18 cellular contexts compared by ENCODE assay signal in the genomic region with DNA sequence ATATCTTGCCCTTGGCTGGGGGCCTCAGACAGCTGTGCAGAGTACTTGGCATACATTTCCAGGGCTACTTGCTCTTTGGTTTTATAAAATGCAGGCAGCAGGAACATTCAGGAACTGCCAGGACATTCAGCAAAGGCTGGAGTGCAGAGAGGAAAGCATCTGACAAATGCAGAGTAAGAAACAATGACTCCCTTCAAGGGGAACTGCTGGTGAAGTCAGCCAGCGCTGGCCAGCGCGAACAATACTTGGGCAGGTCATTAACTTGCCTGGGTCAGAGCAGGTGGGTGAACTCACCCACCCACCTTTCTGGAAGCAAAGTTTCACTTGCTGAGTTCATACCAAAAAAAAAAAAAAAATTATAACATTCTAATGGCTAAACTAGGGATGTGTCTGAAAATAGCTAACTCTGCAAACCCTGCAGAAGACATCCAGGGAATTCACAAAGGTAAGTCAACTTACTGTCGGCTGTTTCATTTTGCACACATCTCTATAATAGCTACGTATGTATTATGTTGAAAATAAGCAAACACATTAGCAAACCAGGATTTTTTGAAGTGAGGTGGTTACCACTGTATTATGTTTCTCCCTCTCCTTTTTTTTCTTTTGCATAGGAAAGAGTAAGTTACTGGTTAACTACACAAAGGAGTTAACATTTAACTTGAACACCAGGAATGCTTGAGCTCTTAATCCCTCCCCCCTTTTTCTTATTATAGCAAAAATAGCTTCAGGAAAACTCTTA.
DNase-seq lines count a peak whose midpoint lies in the region; ATAC-seq, FAIRE-seq and TF ChIP-seq lines count a peak whose summit lies in the region.
"Had no signal": no experiment of that assay in that cellular context is flagged by ENCODE, and none has a peak within 500 bp of the region (broad histone marks: within the 10 kb centered on the region; RNA-seq: fewer than 3 reads in every experiment).

No MANE protein-coding gene starts in this region.

- intact Hi-C loops in Calu3 (cut with micrococcal nuclease; ENCODE audit: unreplicated experiment) = loop anchor here (5.0 kb wide), 3 partner anchors 40 to 145 kb away; no protein-coding TSS in a partner anchor
- intact Hi-C loops in kidney (cut with DNase I) = no loop called here

- no TSS peak for BruUV-seq in Calu3 (replicated peaks; lab: Mats Ljungman, UMichigan)

- H3K27ac Mint-ChIP-seq in Calu3 (ENCODE audit: unreplicated experiment) = peak overlapping the region; percentile 61
- no peak overlapping the region for H3K27ac Mint-ChIP-seq in WTC11
- H3K27ac Mint-ChIP-seq: activated CD4-positive, alpha-beta T cell treated with anti-CD3 and anti-CD28 coated beads for 36 hours; activated naive CD8-positive, alpha-beta T cell treated with anti-CD3 and anti-CD28 coated beads, Interleukin-2, amount 50 U/mL, for 24 hours had no signal

- H3K9me3 Mint-ChIP-seq in Calu3 (ENCODE audit: low read depth, unreplicated experiment) (no peaks in the 10 kb centered on the region), WTC11 (no peaks in the 10 kb centered on the region)
- H3K9me3 Mint-ChIP-seq: activated naive CD8-positive, alpha-beta T cell treated with anti-CD3 and anti-CD28 coated beads, Interleukin-2, amount 50 U/mL, for 24 hours; activated T-cell treated with anti-CD3 and anti-CD28 coated beads, Interleukin-2, amount 50 U/mL, for 4 hours had no signal

- H3K4me3 Mint-ChIP-seq in Calu3 (ENCODE audit: low read depth, unreplicated experiment) (peak overlapping the region; percentile 29), WTC11 (no peak overlapping the region)
- H3K4me3 Mint-ChIP-seq: activated CD4-positive, alpha-beta T cell treated with anti-CD3 and anti-CD28 coated beads for 36 hours; activated naive CD8-positive, alpha-beta T cell treated with anti-CD3 and anti-CD28 coated beads, Interleukin-2, amount 50 U/mL, for 24 hours; activated T-cell treated with anti-CD3 and anti-CD28 coated beads, Interleukin-2, amount 50 U/mL, for 4 hours had no signal

- DNase-seq in Calu3 (peak; percentile 29), WTC11 (ENCODE audit: low spot score) (no peak), kidney (peak; percentile 83), renal cortical epithelial cell (ENCODE audit: low read depth) (peak; percentile 98), GM19239 (ENCODE audit: insufficient read length, low spot score) (no peak), NCI-H1417 treated with DMSO at 0.1 percent for 48 hours (lab: John Stamatoyannopoulos, UW) (no peak)
- no peak for DNase-seq in stimulated activated CD4-positive, alpha-beta T cell treated with anti-CD3 and anti-CD28 coated beads, Interleukin-1b, Interleukin-23, amount 100 ng/mL, for 48 hours
- DNase-seq: activated CD4-positive, alpha-beta T cell treated with anti-CD3 and anti-CD28 coated beads for 36 hours; activated naive CD8-positive, alpha-beta T cell treated with anti-CD3 and anti-CD28 coated beads, Interleukin-2, amount 50 U/mL, for 24 hours; activated T-cell treated with anti-CD3 and anti-CD28 coated beads, Interleukin-2, amount 50 U/mL, for 4 hours; NCI-H187 treated with DMSO at 0.1 percent for 48 hours; NCI-H748 treated with DMSO at 0.1 percent for 48 hours; ovary; T-helper 2 cell; trophoblast cell had no signal

- ATAC-seq in WTC11 = peak; percentile 70
- ATAC-seq: activated CD4-positive, alpha-beta T cell treated with anti-CD3 and anti-CD28 coated beads for 36 hours; activated naive CD8-positive, alpha-beta T cell treated with anti-CD3 and anti-CD28 coated beads, Interleukin-2, amount 50 U/mL, for 24 hours; activated T-cell treated with anti-CD3 and anti-CD28 coated beads, Interleukin-2, amount 50 U/mL, for 4 hours; esophagus mucosa had no signal

- peak overlapping the region; percentile 0 to 35 for H3K4me3 ChIP-seq in kidney (ENCODE audit: low read length in 2 of 2)
- H3K4me3 ChIP-seq: ovary had no signal

- peaks cover 56% of the 10 kb centered on the region for H3K4me1 Mint-ChIP-seq in Calu3 (ENCODE audit: low read depth, unreplicated experiment)
- H3K4me1 Mint-ChIP-seq in WTC11 = peaks cover 51% of the 10 kb centered on the region
- H3K4me1 Mint-ChIP-seq: activated CD4-positive, alpha-beta T cell treated with anti-CD3 and anti-CD28 coated beads for 36 hours; activated naive CD8-positive, alpha-beta T cell treated with anti-CD3 and anti-CD28 coated beads, Interleukin-2, amount 50 U/mL, for 24 hours had no signal

- peak overlapping the region in 1 of 2 donors; percentile 24 for H3K9ac ChIP-seq in kidney (ENCODE audit: low read length in 2 of 2)

- peak overlapping the region; percentile 86 to 91 for H3K27ac ChIP-seq in kidney (ENCODE audit: low read depth in 2 of 2, low read length in 2 of 2)
- H3K27ac ChIP-seq: C4-2B, ovary had no signal

- TF ChIP-seq CTCF in Calu3 (IDR thresholded peaks at IDR 0.05; ENCODE audit: unreplicated experiment) = no peak
- TF ChIP-seq CTCF in WTC11 (IDR thresholded peaks at IDR 0.05) = no peak
- no peak for TF ChIP-seq CTCF in kidney (IDR thresholded peaks at IDR 0.05; ENCODE audit: borderline replicate concordance, extremely low read depth, insufficient read depth)

- no peaks in the 10 kb centered on the region for H3K9me3 ChIP-seq in kidney (ENCODE audit: control insufficient read depth in 1 of 2, low read length in 2 of 2)
- H3K9me3 ChIP-seq: ovary had no signal

- no peaks in the 10 kb centered on the region for H3K27me3 Mint-ChIP-seq in Calu3 (ENCODE audit: unreplicated experiment)
- no peaks in the 10 kb centered on the region for H3K27me3 Mint-ChIP-seq in WTC11 (ENCODE audit: low read depth)

- H3K36me3 ChIP-seq in kidney (ENCODE audit: control insufficient read depth in 1 of 2, insufficient read depth in 2 of 2, low read length in 2 of 2) = no peaks in the 10 kb centered on the region
- H3K36me3 ChIP-seq: ovary had no signal

- H3K36me3 Mint-ChIP-seq in Calu3 (ENCODE audit: insufficient read depth, unreplicated experiment) (peaks cover 9% of the 10 kb centered on the region), WTC11 (no peaks in the 10 kb centered on the region)

- H3K4me1 ChIP-seq in kidney (ENCODE audit: control insufficient read depth in 1 of 2, insufficient read depth in 1 of 2, low read depth in 1 of 2, low read length in 2 of 2) = peaks cover 30 to 67% of the 10 kb centered on the region in 2 donors

- peak; percentile 80 for FAIRE-seq in kidney (lab: Jason Lieb, UNC)
- no peak for FAIRE-seq in GM19239 (lab: Jason Lieb, UNC)
- FAIRE-seq: colon had no signal

- CTCF ChIA-PET in Calu3 (lab: Charles Lee) = interaction anchor here (0.5 to 2.0 kb wide), 13 partner anchors 10 to 623 kb away, joined by 3 to 15 read pairs (median 4); no protein-coding TSS in a partner anchor
- CTCF ChIA-PET in WTC11 (lab: Charles Lee) = interaction anchor here (0.6 kb wide), 1 partner anchor 70 kb away, joined by 4 read pairs; no protein-coding TSS in a partner anchor

- POLR2A ChIA-PET in WTC11 (lab: Charles Lee) = no interaction called here

TF ChIP-seq in WTC11, 78 proteins besides CTCF, POLR2A, EP300 and RAD21:
- TF ChIP-seq TCF7 (CRISPR knock-in tag; IDR thresholded peaks at IDR 0.05; ENCODE audit: low read depth) = no peak
- TF ChIP-seq, protein P1, sequence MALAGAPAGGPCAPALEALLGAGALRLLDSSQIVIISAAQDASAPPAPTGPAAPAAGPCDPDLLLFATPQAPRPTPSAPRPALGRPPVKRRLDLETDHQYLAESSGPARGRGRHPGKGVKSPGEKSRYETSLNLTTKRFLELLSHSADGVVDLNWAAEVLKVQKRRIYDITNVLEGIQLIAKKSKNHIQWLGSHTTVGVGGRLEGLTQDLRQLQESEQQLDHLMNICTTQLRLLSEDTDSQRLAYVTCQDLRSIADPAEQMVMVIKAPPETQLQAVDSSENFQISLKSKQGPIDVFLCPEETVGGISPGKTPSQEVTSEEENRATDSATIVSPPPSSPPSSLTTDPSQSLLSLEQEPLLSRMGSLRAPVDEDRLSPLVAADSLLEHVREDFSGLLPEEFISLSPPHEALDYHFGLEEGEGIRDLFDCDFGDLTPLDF (CRISPR knock-in tag; IDR thresholded peaks at IDR 0.05) = no peak
- no peak for TF ChIP-seq CREM (CRISPR knock-in tag; IDR thresholded peaks at IDR 0.05)
- TF ChIP-seq, protein P2, sequence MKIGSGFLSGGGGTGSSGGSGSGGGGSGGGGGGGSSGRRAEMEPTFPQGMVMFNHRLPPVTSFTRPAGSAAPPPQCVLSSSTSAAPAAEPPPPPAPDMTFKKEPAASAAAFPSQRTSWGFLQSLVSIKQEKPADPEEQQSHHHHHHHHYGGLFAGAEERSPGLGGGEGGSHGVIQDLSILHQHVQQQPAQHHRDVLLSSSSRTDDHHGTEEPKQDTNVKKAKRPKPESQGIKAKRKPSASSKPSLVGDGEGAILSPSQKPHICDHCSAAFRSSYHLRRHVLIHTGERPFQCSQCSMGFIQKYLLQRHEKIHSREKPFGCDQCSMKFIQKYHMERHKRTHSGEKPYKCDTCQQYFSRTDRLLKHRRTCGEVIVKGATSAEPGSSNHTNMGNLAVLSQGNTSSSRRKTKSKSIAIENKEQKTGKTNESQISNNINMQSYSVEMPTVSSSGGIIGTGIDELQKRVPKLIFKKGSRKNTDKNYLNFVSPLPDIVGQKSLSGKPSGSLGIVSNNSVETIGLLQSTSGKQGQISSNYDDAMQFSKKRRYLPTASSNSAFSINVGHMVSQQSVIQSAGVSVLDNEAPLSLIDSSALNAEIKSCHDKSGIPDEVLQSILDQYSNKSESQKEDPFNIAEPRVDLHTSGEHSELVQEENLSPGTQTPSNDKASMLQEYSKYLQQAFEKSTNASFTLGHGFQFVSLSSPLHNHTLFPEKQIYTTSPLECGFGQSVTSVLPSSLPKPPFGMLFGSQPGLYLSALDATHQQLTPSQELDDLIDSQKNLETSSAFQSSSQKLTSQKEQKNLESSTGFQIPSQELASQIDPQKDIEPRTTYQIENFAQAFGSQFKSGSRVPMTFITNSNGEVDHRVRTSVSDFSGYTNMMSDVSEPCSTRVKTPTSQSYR (CRISPR knock-in tag; IDR thresholded peaks at IDR 0.05) = no peak
- TF ChIP-seq RORB (CRISPR knock-in tag; IDR thresholded peaks at IDR 0.05) = no peak
- TF ChIP-seq ZNF232 (CRISPR knock-in tag; IDR thresholded peaks at IDR 0.05) = no peak

Comparison
In these comparisons a context has a peak if more than half of its experiments do, and no peak if none do; other contexts are left out.
1. DNase-seq: peak in Calu3 (single experiment), kidney (single experiment) and renal cortical epithelial cell (single experiment); none in WTC11 (single experiment), GM19239 (single experiment), NCI-H1417 treated with DMSO at 0.1 percent for 48 hours (single experiment) and stimulated activated CD4-positive, alpha-beta T cell treated with anti-CD3 and anti-CD28 coated beads, Interleukin-1b, Interleukin-23, amount 100 ng/mL, for 48 hours (single experiment).